Comparison of ENCODE assay signal across 12 cellular contexts in genomic region chr10:42962120-42962901, GRCh38.
DNase-seq lines count a peak whose midpoint lies in the region; ATAC-seq, FAIRE-seq and TF ChIP-seq lines count a peak whose summit lies in the region.
"Had no signal": no experiment of that assay in that cellular context is flagged by ENCODE, and none has a peak within 500 bp of the region (broad histone marks: within the 10 kb centered on the region; RNA-seq: fewer than 3 reads in every experiment).

No MANE protein-coding gene starts in this region.

- intact Hi-C loops in natural killer cell (cut with micrococcal nuclease), result no loop called here

- H3K9me3 Mint-ChIP-seq in activated T-cell treated with anti-CD3 and anti-CD28 coated beads, Interleukin-2, amount 50 U/mL, for 24 hours, result no peaks in the 10 kb centered on the region
- H3K9me3 Mint-ChIP-seq in glutamatergic neuron (ENCODE audit: unreplicated experiment) (no peaks in the 10 kb centered on the region), natural killer cell (no peaks in the 10 kb centered on the region)
- H3K9me3 Mint-ChIP-seq: central memory CD8-positive, alpha-beta T cell had no signal

- DNase-seq in activated T-cell treated with anti-CD3 and anti-CD28 coated beads, Interleukin-2, amount 50 U/mL, for 24 hours, result peak; percentile 11
- no peak for DNase-seq in activated T-cell treated with anti-CD3 and anti-CD28 coated beads, Interleukin-2, amount 50 U/mL, for 1 hour
- DNase-seq in glutamatergic neuron, result peak; percentile 17
- DNase-seq in natural killer cell, result peak; percentile 9
- peak; percentile 42 for DNase-seq in ureter (ENCODE audit: low spot score)
- DNase-seq in RCC 7860 (ENCODE audit: low spot score), result no peak
- no peak for DNase-seq in globus pallidus (ENCODE audit: low spot score)
- no peak for DNase-seq in DMS79 (lab: John Stamatoyannopoulos, UW)
- DNase-seq: activated CD4-positive, alpha-beta T cell treated with anti-CD3 and anti-CD28 coated beads, Interleukin-2, amount 50 U/mL, for 1 hour; activated naive CD4-positive, alpha-beta T cell treated with Interleukin-2 at 50 U/mL for 16 hours; T-helper 17 cell had no signal

- no peak for FAIRE-seq in RCC 7860 (lab: Jason Lieb, UNC)

- no peak overlapping the region for H3K4me3 Mint-ChIP-seq in activated T-cell treated with anti-CD3 and anti-CD28 coated beads, Interleukin-2, amount 50 U/mL, for 24 hours
- H3K4me3 Mint-ChIP-seq in glutamatergic neuron (ENCODE audit: unreplicated experiment) (no peak overlapping the region), natural killer cell (no peak overlapping the region)
- H3K4me3 Mint-ChIP-seq: central memory CD8-positive, alpha-beta T cell; T-helper 17 cell had no signal

- TF ChIP-seq CTCF in glutamatergic neuron (IDR thresholded peaks at IDR 0.05; ENCODE audit: partially characterized antibody, unreplicated experiment) (no peak), natural killer cell (IDR thresholded peaks at IDR 0.05) (no peak)

- ATAC-seq in natural killer cell, result no peak
- ATAC-seq: T-helper 17 cell had no signal

- H3K27ac Mint-ChIP-seq in activated T-cell treated with anti-CD3 and anti-CD28 coated beads, Interleukin-2, amount 50 U/mL, for 24 hours, result no peak overlapping the region
- H3K27ac Mint-ChIP-seq in glutamatergic neuron (ENCODE audit: unreplicated experiment), result no peak overlapping the region
- no peak overlapping the region for H3K27ac Mint-ChIP-seq in natural killer cell
- H3K27ac Mint-ChIP-seq: T-helper 17 cell had no signal

- H3K4me1 Mint-ChIP-seq in activated T-cell treated with anti-CD3 and anti-CD28 coated beads, Interleukin-2, amount 50 U/mL, for 24 hours (ENCODE audit: low read depth), result no peaks in the 10 kb centered on the region
- H3K4me1 Mint-ChIP-seq in glutamatergic neuron (ENCODE audit: low read depth, unreplicated experiment) (no peaks in the 10 kb centered on the region), natural killer cell (no peaks in the 10 kb centered on the region)
- H3K4me1 Mint-ChIP-seq: central memory CD8-positive, alpha-beta T cell had no signal

- H3K27me3 Mint-ChIP-seq in activated T-cell treated with anti-CD3 and anti-CD28 coated beads, Interleukin-2, amount 50 U/mL, for 24 hours, result no peaks in the 10 kb centered on the region
- H3K27me3 Mint-ChIP-seq in glutamatergic neuron (ENCODE audit: unreplicated experiment), result no peaks in the 10 kb centered on the region
- peaks cover 4 to 7% of the 10 kb centered on the region in 2 donors for H3K27me3 Mint-ChIP-seq in natural killer cell (ENCODE audit: low read depth in 2 of 2)
- H3K27me3 Mint-ChIP-seq: central memory CD8-positive, alpha-beta T cell had no signal

- no peaks in the 10 kb centered on the region for H3K36me3 Mint-ChIP-seq in activated T-cell treated with anti-CD3 and anti-CD28 coated beads, Interleukin-2, amount 50 U/mL, for 24 hours (ENCODE audit: low read depth)
- H3K36me3 Mint-ChIP-seq in glutamatergic neuron (ENCODE audit: unreplicated experiment) (peaks cover 4% of the 10 kb centered on the region), natural killer cell (no peaks in the 10 kb centered on the region)

Comparison
In these comparisons a context has a peak if more than half of its experiments do, and no peak if none do; other contexts are left out.
1. DNase-seq: peak in activated T-cell treated with anti-CD3 and anti-CD28 coated beads, Interleukin-2, amount 50 U/mL, for 24 hours (single experiment), glutamatergic neuron (single experiment), natural killer cell (single experiment) and ureter (single experiment); none in activated T-cell treated with anti-CD3 and anti-CD28 coated beads, Interleukin-2, amount 50 U/mL, for 1 hour (single experiment), RCC 7860 (single experiment), globus pallidus (single experiment) and DMS79 (single experiment).